In the genomic region with DNA sequence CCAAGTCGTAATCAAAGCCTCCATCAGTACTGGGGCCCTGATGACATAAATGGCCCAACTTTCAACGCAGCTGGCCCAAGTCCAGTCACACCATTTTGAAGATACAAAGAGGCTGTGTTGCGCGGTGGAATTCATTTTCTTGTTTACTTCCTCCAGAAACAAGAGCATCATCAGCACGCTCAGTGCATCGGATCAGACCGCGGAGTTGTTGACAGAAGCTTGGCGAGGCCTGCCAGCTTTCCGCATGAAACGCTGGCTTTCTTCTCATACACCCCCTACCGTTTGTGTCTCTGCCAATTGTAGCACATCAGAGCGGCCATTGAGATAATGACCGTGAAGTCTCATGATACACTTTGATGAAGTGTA, we compare ENCODE assay signal across 11 cellular contexts.
DNase-seq lines count a peak whose midpoint lies in the region; ATAC-seq and TF ChIP-seq lines count a peak whose summit lies in the region.
"Had no signal": no experiment of that assay in that cellular context is flagged by ENCODE, and none has a peak within 500 bp of the region (broad histone marks: within the 10 kb centered on the region; RNA-seq: fewer than 3 reads in every experiment).

No MANE protein-coding gene starts in this region.

- DNase-seq in NCI-H2029 treated with DMSO at 0.1 percent for 48 hours (lab: John Stamatoyannopoulos, UW) (peak; percentile 80), hypothalamus (lab: John Stamatoyannopoulos, UW) (peak; percentile 8 to 96 (median 80))
- no peak for DNase-seq in activated CD8-positive, alpha-beta memory T cell treated with anti-CD3 and anti-CD28 coated beads, Interleukin-2, amount 10 ng/mL, durations not matched to agents 7 days and 5 days
- DNase-seq: H9, NCI-H1417 treated with DMSO at 0.1 percent for 48 hours had no signal

- peak overlapping the region; percentile 66 for H3K27ac ChIP-seq in temporal lobe (ENCODE audit: low read depth, low read length)
- H3K27ac ChIP-seq: SK-N-MC had no signal

- CTCF ChIA-PET in activated CD8-positive, alpha-beta memory T cell treated with anti-CD3 and anti-CD28 coated beads, Interleukin-2, amount 10 ng/mL, durations not matched to agents 7 days and 5 days (lab: Charles Lee) = no interaction called here

- TF ChIP-seq CTCF in brain (conservative IDR thresholded peaks at IDR 0.05) = no peak

- peak overlapping the region; percentile 50 to 95 (median 85) for H3K27ac Mint-ChIP-seq in brain
- H3K27ac Mint-ChIP-seq in activated CD8-positive, alpha-beta memory T cell treated with anti-CD3 and anti-CD28 coated beads, Interleukin-2, amount 10 ng/mL, durations not matched to agents 7 days and 5 days = no peak overlapping the region
- H3K27ac Mint-ChIP-seq: activated naive CD4-positive, alpha-beta T cell treated with anti-CD3 and anti-CD28 coated beads, Interleukin-2, amount 50 U/mL, for 72 hours had no signal

- peaks cover 0 to 11% (median 1%) of the 10 kb centered on the region in 5 experiments for H3K9me3 Mint-ChIP-seq in brain
- H3K9me3 Mint-ChIP-seq in activated CD8-positive, alpha-beta memory T cell treated with anti-CD3 and anti-CD28 coated beads, Interleukin-2, amount 10 ng/mL, durations not matched to agents 7 days and 5 days (ENCODE audit: low read depth) = peaks cover 6% of the 10 kb centered on the region
- H3K9me3 Mint-ChIP-seq: activated naive CD4-positive, alpha-beta T cell treated with anti-CD3 and anti-CD28 coated beads, Interleukin-2, amount 50 U/mL, for 72 hours; H9 had no signal

- H3K36me3 Mint-ChIP-seq in brain = no peaks in the 10 kb centered on the region
- H3K36me3 Mint-ChIP-seq in activated CD8-positive, alpha-beta memory T cell treated with anti-CD3 and anti-CD28 coated beads, Interleukin-2, amount 10 ng/mL, durations not matched to agents 7 days and 5 days = no peaks in the 10 kb centered on the region
- H3K36me3 Mint-ChIP-seq: activated naive CD4-positive, alpha-beta T cell treated with anti-CD3 and anti-CD28 coated beads, Interleukin-2, amount 50 U/mL, for 72 hours had no signal

- peaks cover 79% of the 10 kb centered on the region for H3K4me1 Mint-ChIP-seq in brain
- no peaks in the 10 kb centered on the region for H3K4me1 Mint-ChIP-seq in activated CD8-positive, alpha-beta memory T cell treated with anti-CD3 and anti-CD28 coated beads, Interleukin-2, amount 10 ng/mL, durations not matched to agents 7 days and 5 days

- H3K4me3 Mint-ChIP-seq in brain = peak overlapping the region; percentile 47 to 71 (median 66)
- no peak overlapping the region for H3K4me3 Mint-ChIP-seq in activated CD8-positive, alpha-beta memory T cell treated with anti-CD3 and anti-CD28 coated beads, Interleukin-2, amount 10 ng/mL, durations not matched to agents 7 days and 5 days
- H3K4me3 Mint-ChIP-seq: H9 had no signal

- H3K27me3 Mint-ChIP-seq in brain = peaks cover 9% of the 10 kb centered on the region
- no peaks in the 10 kb centered on the region for H3K27me3 Mint-ChIP-seq in activated CD8-positive, alpha-beta memory T cell treated with anti-CD3 and anti-CD28 coated beads, Interleukin-2, amount 10 ng/mL, durations not matched to agents 7 days and 5 days

- ATAC-seq in activated CD8-positive, alpha-beta memory T cell treated with anti-CD3 and anti-CD28 coated beads, Interleukin-2, amount 10 ng/mL, durations not matched to agents 7 days and 5 days = no peak
- ATAC-seq in HG02623 (IDR thresholded peaks at IDR 0.05; ENCODE audit: unreplicated experiment) (no peak), HG02870 (IDR thresholded peaks at IDR 0.05; ENCODE audit: unreplicated experiment) (no peak)
- ATAC-seq: activated naive CD4-positive, alpha-beta T cell treated with anti-CD3 and anti-CD28 coated beads, Interleukin-2, amount 50 U/mL, for 72 hours had no signal
